ENCODE assay signal across 12 cellular contexts in the genomic region with DNA sequence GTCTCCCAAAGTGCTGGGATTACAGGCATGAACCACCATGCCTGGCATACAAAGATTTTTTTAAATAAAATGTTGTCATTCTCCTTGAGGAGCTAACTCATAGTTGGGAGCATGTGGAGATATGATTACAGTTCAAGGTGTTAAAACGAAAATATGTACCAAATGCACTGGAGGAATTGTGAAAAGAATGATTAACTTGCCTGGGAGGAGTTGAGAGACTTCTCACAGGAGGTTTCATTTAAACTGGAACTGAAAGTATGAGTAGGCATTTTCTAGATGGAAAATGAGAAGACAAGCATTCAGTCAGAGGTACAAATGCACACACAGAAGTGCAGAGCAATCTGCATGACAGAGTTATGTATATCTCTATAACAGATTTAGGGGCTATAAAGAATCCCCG.
DNase-seq lines count a peak whose midpoint lies in the region; ATAC-seq, FAIRE-seq and TF ChIP-seq lines count a peak whose summit lies in the region.
"Had no signal": no experiment of that assay in that cellular context is flagged by ENCODE, and none has a peak within 500 bp of the region (broad histone marks: within the 10 kb centered on the region; RNA-seq: fewer than 3 reads in every experiment).

No MANE protein-coding gene starts in this region.

- intact Hi-C loops in spleen (cut with DNase I; ENCODE audit: low total_unique reads) = no loop called here

- TF ChIP-seq POLR2A in spleen (IDR thresholded peaks at IDR 0.05) = no peak

- 51 to 77% (median 63%) methylated on average over 2 of the region's 2 CpGs for WGBS in spleen, 5 donors

- TF ChIP-seq CTCF in GM13977 (IDR thresholded peaks at IDR 0.05; ENCODE audit: extremely low read depth, insufficient read depth, missing control alignments) = no peak
- TF ChIP-seq CTCF in spleen (IDR thresholded peaks at IDR 0.05 in 8 of 11, conservative IDR thresholded peaks at IDR 0.05 in 3 of 11) = no peak

- no peaks in the 10 kb centered on the region for H3K4me1 ChIP-seq in spleen
- H3K4me1 ChIP-seq: pancreas had no signal

- no peaks in the 10 kb centered on the region for H3K27me3 ChIP-seq in spleen (replicated peaks in 1 of 7)
- H3K27me3 ChIP-seq: pancreas had no signal

- H3K9me3 ChIP-seq in spleen = no peaks in the 10 kb centered on the region
- H3K9me3 ChIP-seq: pancreas had no signal

- FAIRE-seq in RCC 7860 (lab: Jason Lieb, UNC) = no peak
- FAIRE-seq: islet of Langerhans, pancreas had no signal

- in situ Hi-C loops in GM13977 (cut with MboI; ENCODE audit: low pct_unique_long_range_greater_than_20kb, low sequenced_read_pairs, unreplicated experiment) = no loop called here

- ATAC-seq in GM19468 (IDR thresholded peaks at IDR 0.05; ENCODE audit: extremely low read depth, unreplicated experiment) = peak; percentile 99
- peak; percentile 99 for ATAC-seq in HG03025 (IDR thresholded peaks at IDR 0.05; ENCODE audit: low FRiP score, unreplicated experiment)
- ATAC-seq: Panc1, pancreas had no signal

- no peak overlapping the region for H3K4me3 ChIP-seq in spleen
- H3K4me3 ChIP-seq: pancreas had no signal

- peak; percentile 46 for DNase-seq in GM13977 (ENCODE audit: low spot score)
- peak; percentile 83 for DNase-seq in NOMO-1 treated with DMSO at 0.1 percent for 48 hours (lab: John Stamatoyannopoulos, UW; ENCODE audit: unreplicated experiment)
- DNase-seq in RCC 7860 (ENCODE audit: low spot score) = no peak
- DNase-seq in spleen = no peak
- no peak for DNase-seq in NCI-H1092 (lab: John Stamatoyannopoulos, UW)
- DNase-seq in activated CD4-positive, alpha-beta T cell treated with anti-CD3 and anti-CD28 coated beads for 4 hours = no peak
- DNase-seq: activated CD4-positive, alpha-beta T cell treated with anti-CD3 and anti-CD28 coated beads for 48 hours had no signal

- H3K36me3 ChIP-seq in spleen = no peaks in the 10 kb centered on the region
- H3K36me3 ChIP-seq: pancreas had no signal

- no peak overlapping the region for H3K27ac ChIP-seq in spleen
- H3K27ac ChIP-seq: pancreas had no signal

Comparison
In these comparisons a context has a peak if more than half of its experiments do, and no peak if none do; other contexts are left out.
1. DNase-seq: peak in GM13977 (single experiment) and NOMO-1 treated with DMSO at 0.1 percent for 48 hours (single experiment); none in RCC 7860 (single experiment), spleen (single experiment), NCI-H1092 (single experiment) and activated CD4-positive, alpha-beta T cell treated with anti-CD3 and anti-CD28 coated beads for 4 hours (0 of 2).